ENCODE assay signal across 10 cellular contexts in the genomic region with DNA sequence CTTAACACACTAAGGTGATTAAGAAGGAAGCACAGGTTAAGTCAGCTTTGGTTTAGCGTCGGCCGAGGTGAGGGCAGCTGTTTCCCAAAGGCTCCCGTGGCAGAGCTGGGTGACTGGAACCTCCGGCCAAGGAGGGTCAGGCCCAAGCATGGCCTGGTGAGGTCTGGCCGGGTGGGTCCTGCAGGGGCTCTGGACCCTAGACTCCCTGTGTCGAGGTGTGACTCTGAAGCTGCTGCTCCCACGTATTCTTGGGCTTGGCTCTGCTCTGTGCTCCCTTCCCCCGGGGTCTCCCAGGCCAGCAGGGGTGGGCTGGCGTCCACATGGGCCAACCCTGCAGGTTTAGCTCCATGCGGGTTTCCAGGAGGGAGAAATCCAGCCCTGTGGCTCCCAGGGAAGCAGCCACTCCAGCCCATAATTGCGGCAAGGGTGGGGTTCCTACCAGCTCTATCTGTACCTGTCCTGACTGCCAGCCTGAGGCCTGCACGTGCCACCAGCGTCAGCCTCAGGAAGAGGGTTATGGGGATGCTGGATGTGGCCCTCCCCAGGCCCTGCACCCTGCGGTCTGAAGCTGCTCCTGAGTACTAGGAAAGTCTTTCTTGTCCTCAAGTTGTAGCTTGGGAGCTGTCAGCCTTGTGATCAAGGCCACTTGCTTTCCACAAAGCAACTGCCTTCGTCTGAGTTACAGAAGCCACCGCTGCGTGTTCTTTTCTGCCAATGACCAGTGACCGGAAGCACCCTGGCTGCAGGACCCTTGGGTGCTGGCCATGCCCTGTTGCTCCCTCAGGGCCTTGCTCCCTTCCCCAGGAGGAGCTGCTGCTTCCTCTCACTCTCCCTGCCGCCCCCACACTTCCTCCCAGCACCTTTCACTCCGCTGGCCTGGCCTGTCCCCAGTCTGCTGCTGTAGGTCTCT. TPM values are rescaled to one million over a fixed set of nuclear protein-coding genes. Genes with fewer than 3 reads are reported as not detected.
DNase-seq lines count a peak whose midpoint lies in the region; ATAC-seq and TF ChIP-seq lines count a peak whose summit lies in the region.
"Had no signal": no experiment of that assay in that cellular context is flagged by ENCODE, and none has a peak within 500 bp of the region (broad histone marks: within the 10 kb centered on the region; RNA-seq: fewer than 3 reads in every experiment).

No MANE protein-coding gene starts in this region.

- peaks cover 23% of the 10 kb centered on the region for H3K4me1 ChIP-seq in HUES48 (ENCODE audit: control insufficient read depth, insufficient read depth, low read length)
- H3K4me1 ChIP-seq in esophagus squamous epithelium, result peaks cover 15 to 86% (median 18%) of the 10 kb centered on the region in 3 donors

- peaks cover 18% of the 10 kb centered on the region for H3K36me3 Mint-ChIP-seq in activated naive CD4-positive, alpha-beta T cell treated with anti-CD3 and anti-CD28 coated beads, Interleukin-2, amount 50 U/mL, for 24 hours
- H3K36me3 Mint-ChIP-seq in neural crest cell (ENCODE audit: low read depth), result peaks cover 15% of the 10 kb centered on the region
- H3K36me3 Mint-ChIP-seq: natural killer cell treated with Interleukin-12 subunit alpha and Interleukin-12 subunit beta and Interleukin-15 and Interleukin-18, amount 100 ng/mL, for 72 hours had no signal

- peak overlapping the region; percentile 75 for H3K27ac Mint-ChIP-seq in activated naive CD4-positive, alpha-beta T cell treated with anti-CD3 and anti-CD28 coated beads, Interleukin-2, amount 50 U/mL, for 24 hours
- no peak overlapping the region for H3K27ac Mint-ChIP-seq in neural crest cell (ENCODE audit: unreplicated experiment)

- H3K36me3 ChIP-seq in GM06990 (ENCODE audit: control insufficient read depth, insufficient read depth, low read length), result peaks cover 5% of the 10 kb centered on the region; the same call in 1 of the 2 replicates
- peaks cover 32% of the 10 kb centered on the region for H3K36me3 ChIP-seq in HUES48 (ENCODE audit: control insufficient read depth, insufficient read depth, low read length)
- H3K36me3 ChIP-seq in esophagus squamous epithelium, result peaks cover 0 to 67% (median 0%) of the 10 kb centered on the region in 3 donors

- H3K4me3 Mint-ChIP-seq in activated naive CD4-positive, alpha-beta T cell treated with anti-CD3 and anti-CD28 coated beads, Interleukin-2, amount 50 U/mL, for 24 hours, result peak overlapping the region; percentile 90
- peak overlapping the region; percentile 78 for H3K4me3 Mint-ChIP-seq in neural crest cell
- H3K4me3 Mint-ChIP-seq: natural killer cell treated with Interleukin-12 subunit alpha and Interleukin-12 subunit beta and Interleukin-15 and Interleukin-18, amount 100 ng/mL, for 72 hours had no signal

- WGBS in esophagus squamous epithelium, 2 donors, result 72 to 73% methylated on average over 14 to 15 of the region's 21 CpGs

- DNase-seq in GM06990 (ENCODE audit: extremely low read depth, insufficient read length) (peak; percentile 60), neural crest cell (ENCODE audit: low read depth, low spot score) (no peak), esophagus squamous epithelium (lab: John Stamatoyannopoulos, UW) (no peak), NCI-H446 treated with DMSO at 0.1 percent for 48 hours (lab: John Stamatoyannopoulos, UW) (no peak)
- no peak for DNase-seq in activated CD4-positive, CD25-positive, alpha-beta regulatory T cell (lab: John Stamatoyannopoulos, UW)
- DNase-seq: NCI-H2171 had no signal

- no peak for TF ChIP-seq POLR2A in esophagus squamous epithelium (IDR thresholded peaks at IDR 0.05)

- intact Hi-C loops in esophagus squamous epithelium (cut with DNase I), result no loop called here

- no peak for ATAC-seq in HG02610 (IDR thresholded peaks at IDR 0.05; ENCODE audit: unreplicated experiment)

- H3K9me3 ChIP-seq in HUES48 (ENCODE audit: control insufficient read depth, insufficient read depth, low read length) (no peaks in the 10 kb centered on the region), esophagus squamous epithelium (no peaks in the 10 kb centered on the region)

- H3K27ac ChIP-seq in HUES48 (ENCODE audit: low read depth, low read length), result peak overlapping the region; percentile 32
- peak overlapping the region in 1 of 4 donors; percentile 6 for H3K27ac ChIP-seq in esophagus squamous epithelium

- TF ChIP-seq CTCF in GM06990 (IDR thresholded peaks at IDR 0.05; ENCODE audit: insufficient read depth, low read length, poor library complexity, severe bottlenecking) (no peak), neural crest cell (conservative IDR thresholded peaks at IDR 0.05) (no peak), esophagus squamous epithelium (IDR thresholded peaks at IDR 0.05) (no peak)

- H3K27me3 ChIP-seq in GM06990 (replicated peaks; ENCODE audit: control insufficient read depth, insufficient read depth, low read length), result no peaks in the 10 kb centered on the region
- no peaks in the 10 kb centered on the region for H3K27me3 ChIP-seq in HUES48 (ENCODE audit: control insufficient read depth, insufficient read depth, low read length)
- H3K27me3 ChIP-seq in esophagus squamous epithelium, result no peaks in the 10 kb centered on the region

- H3K9me3 Mint-ChIP-seq in activated naive CD4-positive, alpha-beta T cell treated with anti-CD3 and anti-CD28 coated beads, Interleukin-2, amount 50 U/mL, for 24 hours, result no peaks in the 10 kb centered on the region
- H3K9me3 Mint-ChIP-seq in neural crest cell, result no peaks in the 10 kb centered on the region
- H3K9me3 Mint-ChIP-seq: natural killer cell treated with Interleukin-12 subunit alpha and Interleukin-12 subunit beta and Interleukin-15 and Interleukin-18, amount 100 ng/mL, for 72 hours had no signal

- H3K4me3 ChIP-seq in GM06990 (replicated peaks; ENCODE audit: low read depth, low read length) (peak overlapping the region; percentile 69), HUES48 (ENCODE audit: low read depth, low read length) (no peak overlapping the region), esophagus squamous epithelium (no peak overlapping the region)

- no peak overlapping the region for H3K9ac ChIP-seq in HUES48 (ENCODE audit: low read depth, low read length)

- no peaks in the 10 kb centered on the region for H3K27me3 Mint-ChIP-seq in activated naive CD4-positive, alpha-beta T cell treated with anti-CD3 and anti-CD28 coated beads, Interleukin-2, amount 50 U/mL, for 24 hours
- no peaks in the 10 kb centered on the region for H3K27me3 Mint-ChIP-seq in neural crest cell (ENCODE audit: low read depth)
- H3K27me3 Mint-ChIP-seq: natural killer cell treated with Interleukin-12 subunit alpha and Interleukin-12 subunit beta and Interleukin-15 and Interleukin-18, amount 100 ng/mL, for 72 hours had no signal

- H3K4me1 Mint-ChIP-seq in activated naive CD4-positive, alpha-beta T cell treated with anti-CD3 and anti-CD28 coated beads, Interleukin-2, amount 50 U/mL, for 24 hours, result peaks cover 70% of the 10 kb centered on the region
- H3K4me1 Mint-ChIP-seq in neural crest cell, result peaks cover 55% of the 10 kb centered on the region

RNA-seq across cellular contexts. Expression of gene CDK5R1, which starts 4.8 kb away (rescaled TPM):
- 33.6 and 34.1 TPM in 2 replicates for total RNA-seq in neural crest cell
- total RNA-seq in esophagus squamous epithelium, result 10 to 100 TPM in 2 of 4 donors, 1 to 10 TPM in 2; 5.7 to 12.1 (median 10.7) TPM

RNA-seq across cellular contexts. Expression of gene PSMD11, which starts 47.3 kb away (rescaled TPM):
- total RNA-seq in neural crest cell (139 and 156 TPM in 2 replicates), esophagus squamous epithelium (100 to 1,000 TPM in 1 of 4 donors, 10 to 100 TPM in 3; 53.5 to 148 (median 70.3) TPM)
